In genomic region chr19:6739390-6739883, GRCh38 we compare ENCODE assay signal across 1 cellular context.
TF ChIP-seq lines count a peak whose summit lies in the region.

A gene with protein sequence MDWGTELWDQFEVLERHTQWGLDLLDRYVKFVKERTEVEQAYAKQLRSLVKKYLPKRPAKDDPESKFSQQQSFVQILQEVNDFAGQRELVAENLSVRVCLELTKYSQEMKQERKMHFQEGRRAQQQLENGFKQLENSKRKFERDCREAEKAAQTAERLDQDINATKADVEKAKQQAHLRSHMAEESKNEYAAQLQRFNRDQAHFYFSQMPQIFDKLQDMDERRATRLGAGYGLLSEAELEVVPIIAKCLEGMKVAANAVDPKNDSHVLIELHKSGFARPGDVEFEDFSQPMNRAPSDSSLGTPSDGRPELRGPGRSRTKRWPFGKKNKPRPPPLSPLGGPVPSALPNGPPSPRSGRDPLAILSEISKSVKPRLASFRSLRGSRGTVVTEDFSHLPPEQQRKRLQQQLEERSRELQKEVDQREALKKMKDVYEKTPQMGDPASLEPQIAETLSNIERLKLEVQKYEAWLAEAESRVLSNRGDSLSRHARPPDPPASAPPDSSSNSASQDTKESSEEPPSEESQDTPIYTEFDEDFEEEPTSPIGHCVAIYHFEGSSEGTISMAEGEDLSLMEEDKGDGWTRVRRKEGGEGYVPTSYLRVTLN (plus strand): TSS chr19:6739680. CDS start chr19:6739762, 82 bp downstream.

TF ChIP-seq in HepG2, 621 proteins besides CTCF, POLR2A, EP300 and RAD21 (continued from another document):
- TF ChIP-seq, protein P1, sequence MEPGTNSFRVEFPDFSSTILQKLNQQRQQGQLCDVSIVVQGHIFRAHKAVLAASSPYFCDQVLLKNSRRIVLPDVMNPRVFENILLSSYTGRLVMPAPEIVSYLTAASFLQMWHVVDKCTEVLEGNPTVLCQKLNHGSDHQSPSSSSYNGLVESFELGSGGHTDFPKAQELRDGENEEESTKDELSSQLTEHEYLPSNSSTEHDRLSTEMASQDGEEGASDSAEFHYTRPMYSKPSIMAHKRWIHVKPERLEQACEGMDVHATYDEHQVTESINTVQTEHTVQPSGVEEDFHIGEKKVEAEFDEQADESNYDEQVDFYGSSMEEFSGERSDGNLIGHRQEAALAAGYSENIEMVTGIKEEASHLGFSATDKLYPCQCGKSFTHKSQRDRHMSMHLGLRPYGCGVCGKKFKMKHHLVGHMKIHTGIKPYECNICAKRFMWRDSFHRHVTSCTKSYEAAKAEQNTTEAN (CRISPR knock-in tag; conservative IDR thresholded peaks at IDR 0.05), result no peak
- TF ChIP-seq SP4 (CRISPR knock-in tag; IDR thresholded peaks at IDR 0.05) (peak; percentile 16; the same call in 1 of the 2 replicates), ZNF709 (CRISPR knock-in tag; IDR thresholded peaks at IDR 0.05) (no peak), FOXO1 (CRISPR knock-in tag; IDR thresholded peaks at IDR 0.05) (no peak), ZNF333 (CRISPR knock-in tag; IDR thresholded peaks at IDR 0.05; ENCODE audit: borderline replicate concordance) (0 out of 2 replicates have a peak, but pooled peaks have one; percentile 7), ARNT (IDR thresholded peaks at IDR 0.05) (no peak), SP2 (CRISPR knock-in tag; IDR thresholded peaks at IDR 0.05) (no peak), RBFOX2 (IDR thresholded peaks at IDR 0.05; ENCODE audit: low read depth, low read length) (0 out of 2 replicates have a peak, but pooled peaks have one; percentile 27), ZSCAN22 (CRISPR knock-in tag; IDR thresholded peaks at IDR 0.05) (no peak), ZSCAN30 (CRISPR knock-in tag; IDR thresholded peaks at IDR 0.05) (no peak), RFX1 (IDR thresholded peaks at IDR 0.05) (no peak), SP1 (IDR thresholded peaks at IDR 0.05) (no peak), SP1 (CRISPR knock-in tag; IDR thresholded peaks at IDR 0.05) (peak; percentile 23; the same call in 1 of the 2 replicates), KLF16 (CRISPR knock-in tag; IDR thresholded peaks at IDR 0.05) (no peak), SIN3A (IDR thresholded peaks at IDR 0.05; ENCODE audit: borderline replicate concordance, low read depth, low read length) (peak; percentile 46; the same call in 1 of the 2 replicates), ZNF75D (CRISPR knock-in tag; IDR thresholded peaks at IDR 0.05; ENCODE audit: borderline replicate concordance) (no peak), ZNF317 (CRISPR knock-in tag; IDR thresholded peaks at IDR 0.05) (peak; percentile 12; the same call in 1 of the 2 replicates), ZMYM4 (CRISPR knock-in tag; IDR thresholded peaks at IDR 0.05) (0 out of 2 replicates have a peak, but pooled peaks have one; percentile 0), ZFP1 (CRISPR knock-in tag; IDR thresholded peaks at IDR 0.05) (no peak), DRAP1 (CRISPR knock-in tag; IDR thresholded peaks at IDR 0.05) (peak; percentile 49; the same call in 1 of the 2 replicates), HDAC2 (CRISPR knock-in tag; IDR thresholded peaks at IDR 0.05) (no peak), KDM5B (CRISPR knock-in tag; IDR thresholded peaks at IDR 0.05; ENCODE audit: borderline replicate concordance) (no peak), SMAD9 (CRISPR knock-in tag; IDR thresholded peaks at IDR 0.05) (no peak)
- TF ChIP-seq, protein P2, sequence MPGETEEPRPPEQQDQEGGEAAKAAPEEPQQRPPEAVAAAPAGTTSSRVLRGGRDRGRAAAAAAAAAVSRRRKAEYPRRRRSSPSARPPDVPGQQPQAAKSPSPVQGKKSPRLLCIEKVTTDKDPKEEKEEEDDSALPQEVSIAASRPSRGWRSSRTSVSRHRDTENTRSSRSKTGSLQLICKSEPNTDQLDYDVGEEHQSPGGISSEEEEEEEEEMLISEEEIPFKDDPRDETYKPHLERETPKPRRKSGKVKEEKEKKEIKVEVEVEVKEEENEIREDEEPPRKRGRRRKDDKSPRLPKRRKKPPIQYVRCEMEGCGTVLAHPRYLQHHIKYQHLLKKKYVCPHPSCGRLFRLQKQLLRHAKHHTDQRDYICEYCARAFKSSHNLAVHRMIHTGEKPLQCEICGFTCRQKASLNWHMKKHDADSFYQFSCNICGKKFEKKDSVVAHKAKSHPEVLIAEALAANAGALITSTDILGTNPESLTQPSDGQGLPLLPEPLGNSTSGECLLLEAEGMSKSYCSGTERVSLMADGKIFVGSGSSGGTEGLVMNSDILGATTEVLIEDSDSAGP (CRISPR knock-in tag; IDR thresholded peaks at IDR 0.05; ENCODE audit: borderline replicate concordance), result peak; percentile 42
- TF ChIP-seq, protein P3, sequence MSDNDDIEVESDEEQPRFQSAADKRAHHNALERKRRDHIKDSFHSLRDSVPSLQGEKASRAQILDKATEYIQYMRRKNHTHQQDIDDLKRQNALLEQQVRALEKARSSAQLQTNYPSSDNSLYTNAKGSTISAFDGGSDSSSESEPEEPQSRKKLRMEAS (IDR thresholded peaks at IDR 0.05), result peak; percentile 5; the same call in 1 of the 2 replicates
- TF ChIP-seq, protein P4, sequence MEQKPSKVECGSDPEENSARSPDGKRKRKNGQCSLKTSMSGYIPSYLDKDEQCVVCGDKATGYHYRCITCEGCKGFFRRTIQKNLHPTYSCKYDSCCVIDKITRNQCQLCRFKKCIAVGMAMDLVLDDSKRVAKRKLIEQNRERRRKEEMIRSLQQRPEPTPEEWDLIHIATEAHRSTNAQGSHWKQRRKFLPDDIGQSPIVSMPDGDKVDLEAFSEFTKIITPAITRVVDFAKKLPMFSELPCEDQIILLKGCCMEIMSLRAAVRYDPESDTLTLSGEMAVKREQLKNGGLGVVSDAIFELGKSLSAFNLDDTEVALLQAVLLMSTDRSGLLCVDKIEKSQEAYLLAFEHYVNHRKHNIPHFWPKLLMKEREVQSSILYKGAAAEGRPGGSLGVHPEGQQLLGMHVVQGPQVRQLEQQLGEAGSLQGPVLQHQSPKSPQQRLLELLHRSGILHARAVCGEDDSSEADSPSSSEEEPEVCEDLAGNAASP (CRISPR knock-in tag; IDR thresholded peaks at IDR 0.05; ENCODE audit: borderline replicate concordance), result no peak
